8 cellular contexts compared by ENCODE assay signal in genomic region chr10:27291253-27291895, GRCh38. TPM values are rescaled to one million over a fixed set of nuclear protein-coding genes. Genes with fewer than 3 reads are reported as not detected.
DNase-seq lines count a peak whose midpoint lies in the region; ATAC-seq and TF ChIP-seq lines count a peak whose summit lies in the region.
"Not testable (repeated sequence)": the region's sequence is repeated elsewhere in the genome, so short reads cannot be mapped to it uniquely, and the experiment has no call there.

No MANE protein-coding gene starts in this region.

- not testable (repeated sequence) for H3K9me3 ChIP-seq in BLaER1 treated with 17β-estradiol and CSF1 and Interleukin-3, amounts not matched to agents 10 nM and 100 nM (replicated peaks in 1 of 11)

- H3K4me3 Mint-ChIP-seq in T-helper 2 cell treated with Interferon-gamma antibody and Interleukin-4, amounts not matched to agents 5 μg/mL and 100 μg/mL, for 36 hours: peak overlapping the region; percentile 71
- H3K4me3 Mint-ChIP-seq in activated naive CD8-positive, alpha-beta T cell treated with anti-CD3 and anti-CD28 coated beads, Interleukin-2, amount 10 ng/mL, durations not matched to agents 7 days and 5 days: peak overlapping the region; percentile 68
- H3K4me3 Mint-ChIP-seq in naive thymus-derived CD8-positive, alpha-beta T cell: peak overlapping the region; percentile 57 to 84 (median 74)

- not testable (repeated sequence) for H4K20me1 ChIP-seq in BLaER1 treated with 17β-estradiol and CSF1 and Interleukin-3, amounts not matched to agents 10 nM and 100 nM; KMS-11 (ENCODE audit: insufficient read depth)

- H3K79me2 ChIP-seq in KMS-11 (ENCODE audit: insufficient read depth, low read depth): not testable (repeated sequence)

- not testable (repeated sequence) for H3K27me3 ChIP-seq in BLaER1 treated with 17β-estradiol and CSF1 and Interleukin-3, amounts not matched to agents 10 nM and 100 nM; KMS-11 (ENCODE audit: insufficient read depth, low read depth)

- DNase-seq in T-helper 2 cell treated with Interferon-gamma antibody and Interleukin-4, amounts not matched to agents 5 μg/mL and 100 μg/mL, for 36 hours (ENCODE audit: low spot score); activated naive CD8-positive, alpha-beta T cell treated with anti-CD3 and anti-CD28 coated beads, Interleukin-2, amount 10 ng/mL, durations not matched to agents 7 days and 5 days: not testable (repeated sequence)
- peak in 3 of 10 donors; percentile 5 to 21 (median 11) for DNase-seq in naive thymus-derived CD8-positive, alpha-beta T cell

- H3K4me2 ChIP-seq in BLaER1 treated with 17β-estradiol and CSF1 and Interleukin-3, amounts not matched to agents 10 nM and 100 nM: peak overlapping the region; percentile 43 to 72 (median 57)
- H3K4me2 ChIP-seq in KMS-11: peak overlapping the region; percentile 25; the same call in 1 of the 2 replicates

- H3K4me1 Mint-ChIP-seq in T-helper 2 cell treated with Interferon-gamma antibody and Interleukin-4, amounts not matched to agents 5 μg/mL and 100 μg/mL, for 36 hours (ENCODE audit: low read depth): peaks cover 11% of the 10 kb centered on the region
- not testable (repeated sequence) for H3K4me1 Mint-ChIP-seq in activated naive CD8-positive, alpha-beta T cell treated with anti-CD3 and anti-CD28 coated beads, Interleukin-2, amount 10 ng/mL, durations not matched to agents 7 days and 5 days
- H3K4me1 Mint-ChIP-seq in naive thymus-derived CD8-positive, alpha-beta T cell: peaks cover 3 to 19% (median 15%) of the 10 kb centered on the region in 4 donors

- not testable (repeated sequence) for TF ChIP-seq CTCF in KMS-11 (conservative IDR thresholded peaks at IDR 0.05; ENCODE audit: low read depth, low read length)

- H3K9ac ChIP-seq in BLaER1 treated with 17β-estradiol and CSF1 and Interleukin-3, amounts not matched to agents 10 nM and 100 nM: 0 out of 22 replicates have a peak overlapping the region, but pooled peaks of 1 of the 11 experiments have one; percentile 27
- H3K9ac ChIP-seq in KMS-11: not testable (repeated sequence)

- H3K27ac ChIP-seq in BLaER1 treated with 17β-estradiol and CSF1 and Interleukin-3, amounts not matched to agents 10 nM and 100 nM: peak overlapping the region in 1 of 11 experiments; percentile 21; a peak in 2 of 22 replicates
- not testable (repeated sequence) for H3K27ac ChIP-seq in KMS-11

- H3K36me3 Mint-ChIP-seq in T-helper 2 cell treated with Interferon-gamma antibody and Interleukin-4, amounts not matched to agents 5 μg/mL and 100 μg/mL, for 36 hours (ENCODE audit: low read depth); activated naive CD8-positive, alpha-beta T cell treated with anti-CD3 and anti-CD28 coated beads, Interleukin-2, amount 10 ng/mL, durations not matched to agents 7 days and 5 days; naive thymus-derived CD8-positive, alpha-beta T cell: not testable (repeated sequence)

- H3K27me3 Mint-ChIP-seq in T-helper 2 cell treated with Interferon-gamma antibody and Interleukin-4, amounts not matched to agents 5 μg/mL and 100 μg/mL, for 36 hours (ENCODE audit: low read depth); activated naive CD8-positive, alpha-beta T cell treated with anti-CD3 and anti-CD28 coated beads, Interleukin-2, amount 10 ng/mL, durations not matched to agents 7 days and 5 days; naive thymus-derived CD8-positive, alpha-beta T cell: not testable (repeated sequence)

- H3K36me3 ChIP-seq in BLaER1 treated with 17β-estradiol and CSF1 and Interleukin-3, amounts not matched to agents 10 nM and 100 nM; KMS-11 (ENCODE audit: insufficient read depth): not testable (repeated sequence)

- H3K4me1 ChIP-seq in BLaER1 treated with 17β-estradiol and CSF1 and Interleukin-3, amounts not matched to agents 10 nM and 100 nM: peaks cover 0 to 12% (median 5%) of the 10 kb centered on the region in 10 experiments; a peak in 6 of 20 replicates
- H3K4me1 ChIP-seq in KMS-11 (ENCODE audit: low read depth, poor library complexity, severe bottlenecking): not testable (repeated sequence)

- peak overlapping the region; percentile 41 for H3K27ac Mint-ChIP-seq in T-helper 2 cell treated with Interferon-gamma antibody and Interleukin-4, amounts not matched to agents 5 μg/mL and 100 μg/mL, for 36 hours
- peak overlapping the region; percentile 69 for H3K27ac Mint-ChIP-seq in activated naive CD8-positive, alpha-beta T cell treated with anti-CD3 and anti-CD28 coated beads, Interleukin-2, amount 10 ng/mL, durations not matched to agents 7 days and 5 days
- peak overlapping the region; percentile 9 to 88 (median 78) for H3K27ac Mint-ChIP-seq in naive thymus-derived CD8-positive, alpha-beta T cell

- not testable (repeated sequence) for H3K9me3 Mint-ChIP-seq in T-helper 2 cell treated with Interferon-gamma antibody and Interleukin-4, amounts not matched to agents 5 μg/mL and 100 μg/mL, for 36 hours; activated naive CD8-positive, alpha-beta T cell treated with anti-CD3 and anti-CD28 coated beads, Interleukin-2, amount 10 ng/mL, durations not matched to agents 7 days and 5 days; naive thymus-derived CD8-positive, alpha-beta T cell

- POLR2A ChIA-PET in activated naive CD8-positive, alpha-beta T cell treated with anti-CD3 and anti-CD28 coated beads, Interleukin-2, amount 10 ng/mL, durations not matched to agents 7 days and 5 days (lab: Charles Lee): not testable (repeated sequence)
- POLR2A ChIA-PET in naive thymus-derived CD8-positive, alpha-beta T cell (lab: Charles Lee): interaction anchor here (1.7 kb wide), 1 partner anchor 49 kb away, joined by 3 read pairs; no protein-coding TSS in a partner anchor

- peak overlapping the region in 3 of 10 experiments; percentile 2 to 28 (median 18); a peak in 1 of 20 replicates for H3K4me3 ChIP-seq in BLaER1 treated with 17β-estradiol and CSF1 and Interleukin-3, amounts not matched to agents 10 nM and 100 nM
- not testable (repeated sequence) for H3K4me3 ChIP-seq in KMS-11 (IDR thresholded peaks at IDR 0.05; ENCODE audit: insufficient read depth, low read depth, low read length)

- peak overlapping the region; percentile 51 for H2AFZ ChIP-seq in KMS-11 (ENCODE audit: low read depth)

- peak; percentile 78 for ATAC-seq in GM18870 (IDR thresholded peaks at IDR 0.05; ENCODE audit: unreplicated experiment)
- ATAC-seq in GM21528 (IDR thresholded peaks at IDR 0.05; ENCODE audit: low FRiP score, unreplicated experiment): peak; percentile 79
- ATAC-seq in HG03025 (IDR thresholded peaks at IDR 0.05; ENCODE audit: low FRiP score, unreplicated experiment): peak; percentile 85
- peak; percentile 58 for ATAC-seq in activated naive CD8-positive, alpha-beta T cell treated with anti-CD3 and anti-CD28 coated beads, Interleukin-2, amount 10 ng/mL, durations not matched to agents 7 days and 5 days (ENCODE audit: low read depth)
- ATAC-seq in naive thymus-derived CD8-positive, alpha-beta T cell: peak; percentile 48 to 73

RNA-seq across cellular contexts. Expression of gene ACBD5, which starts 50.8 kb away (rescaled TPM):
- total RNA-seq in activated naive CD8-positive, alpha-beta T cell treated with anti-CD3 and anti-CD28 coated beads, Interleukin-2, amount 10 ng/mL, durations not matched to agents 7 days and 5 days: 10 to 100 TPM; 27.5 to 27.6 TPM
- 10 to 100 TPM; 22.9 to 23.6 TPM for total RNA-seq in naive thymus-derived CD8-positive, alpha-beta T cell
- polyA plus RNA-seq in naive thymus-derived CD8-positive, alpha-beta T cell: 10 to 100 TPM in 1 of 3 donors, 1 to 10 TPM in 2; 7.4 to 12.1 (median 8.3) TPM
